ENCODE assay signal across 19 cellular contexts in the genomic region with DNA sequence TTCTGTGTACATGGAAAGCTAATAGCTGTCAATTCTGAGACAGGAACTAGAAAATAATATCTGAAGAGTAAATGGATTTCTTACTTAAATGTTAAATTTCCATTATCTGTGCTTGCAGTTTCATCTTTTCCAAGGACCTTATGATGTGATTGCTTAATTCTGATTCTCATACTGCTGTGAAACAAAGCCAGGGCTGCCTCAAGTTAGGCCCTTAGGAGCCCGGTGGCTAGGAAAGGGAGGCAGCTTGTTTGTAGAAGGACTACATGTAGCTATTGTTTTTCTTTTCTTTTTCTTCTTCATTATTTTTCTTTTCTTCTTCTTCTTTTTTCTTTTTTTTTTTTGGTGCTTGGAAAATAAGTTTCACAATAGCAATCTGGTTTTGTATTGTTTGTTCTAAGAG.
"Had no signal": no experiment of that assay in that cellular context is flagged by ENCODE, and none has a peak within 500 bp of the region (broad histone marks: within the 10 kb centered on the region; RNA-seq: fewer than 3 reads in every experiment).

No MANE protein-coding gene starts in this region.

- H3K9me3 ChIP-seq: ascending aorta, left ventricle myocardium inferior, mucosa of descending colon, right atrium auricular region, suprapubic skin had no signal

- H3K27ac ChIP-seq: ascending aorta, hepatocyte, left ventricle myocardium inferior, right atrium auricular region, suprapubic skin had no signal

- H3K27ac Mint-ChIP-seq: activated naive CD4-positive, alpha-beta T cell treated with anti-CD3 and anti-CD28 coated beads, Interleukin-2, amount 50 U/mL, for 24 hours; memory B cell; nephron; progenitor cell of endocrine pancreas had no signal

- ATAC-seq: mucosa of descending colon had no signal

- H3K27me3 Mint-ChIP-seq: activated naive CD4-positive, alpha-beta T cell treated with anti-CD3 and anti-CD28 coated beads, Interleukin-2, amount 50 U/mL, for 24 hours; memory B cell; progenitor cell of endocrine pancreas had no signal

- H3K4me1 Mint-ChIP-seq: memory B cell, nephron had no signal

- DNase-seq: activated CD4-positive, CD25-positive, alpha-beta regulatory T cell treated with anti-CD3 and anti-CD28 coated beads, Interleukin-2, amount 50 U/mL, for 72 hours; activated effector memory CD4-positive, alpha-beta T cell treated with Interleukin-2 at 50 U/mL for 16 hours; erythroblast; left ventricle myocardium inferior; mucosa of descending colon; occipital lobe; small intestine; stimulated activated CD4-positive, alpha-beta T cell treated with anti-CD3 and anti-CD28 coated beads, Interleukin-4, amount 100 ng/mL, for 24 hours; stimulated activated naive CD4-positive, alpha-beta T cell treated with Interleukin-2 at 50 U/mL for 16 hours; trophoblast cell had no signal

- H3K27me3 ChIP-seq: ascending aorta, hepatocyte, right atrium auricular region, suprapubic skin had no signal

- H3K4me3 ChIP-seq: ascending aorta, hepatocyte, left ventricle myocardium inferior, mucosa of descending colon, right atrium auricular region, suprapubic skin had no signal

- FAIRE-seq: bronchial epithelial cell had no signal

- H3K9me3 Mint-ChIP-seq: activated naive CD4-positive, alpha-beta T cell treated with anti-CD3 and anti-CD28 coated beads, Interleukin-2, amount 50 U/mL, for 24 hours; memory B cell; nephron had no signal

- H3K4me1 ChIP-seq: ascending aorta, left ventricle myocardium inferior, right atrium auricular region, suprapubic skin had no signal

- H3K4me3 Mint-ChIP-seq: activated naive CD4-positive, alpha-beta T cell treated with anti-CD3 and anti-CD28 coated beads, Interleukin-2, amount 50 U/mL, for 24 hours; memory B cell; nephron had no signal
